Comparison of ENCODE assay signal across 1 cellular context in genomic region chr14:105072892-105073719, GRCh38.
TF ChIP-seq lines count a peak whose summit lies in the region.

No MANE protein-coding gene starts in this region.

TF ChIP-seq in HEK293, 187 proteins besides CTCF, POLR2A, EP300 and RAD21:
- TF ChIP-seq ZNF776 (tag by site-specific recombination; IDR thresholded peaks at IDR 0.05; ENCODE audit: borderline replicate concordance) (no peak), EGR2 (tag by site-specific recombination; IDR thresholded peaks at IDR 0.05; ENCODE audit: low read depth) (0 out of 2 replicates have a peak, but pooled peaks have one; percentile 35), ZFHX2 (tag by site-specific recombination; conservative IDR thresholded peaks at IDR 0.05) (peak; percentile 58), ZNF791 (tag by site-specific recombination; IDR thresholded peaks at IDR 0.05) (no peak), ZNF169 (tag by site-specific recombination; IDR thresholded peaks at IDR 0.05) (no peak), ZBTB21 (tag by site-specific recombination; IDR thresholded peaks at IDR 0.05) (no peak), ZNF658 (tag by site-specific recombination; IDR thresholded peaks at IDR 0.05) (no peak), ZNF580 (tag by site-specific recombination; IDR thresholded peaks at IDR 0.05) (no peak)
